ENCODE assay signal across 1 cellular context in the genomic region with DNA sequence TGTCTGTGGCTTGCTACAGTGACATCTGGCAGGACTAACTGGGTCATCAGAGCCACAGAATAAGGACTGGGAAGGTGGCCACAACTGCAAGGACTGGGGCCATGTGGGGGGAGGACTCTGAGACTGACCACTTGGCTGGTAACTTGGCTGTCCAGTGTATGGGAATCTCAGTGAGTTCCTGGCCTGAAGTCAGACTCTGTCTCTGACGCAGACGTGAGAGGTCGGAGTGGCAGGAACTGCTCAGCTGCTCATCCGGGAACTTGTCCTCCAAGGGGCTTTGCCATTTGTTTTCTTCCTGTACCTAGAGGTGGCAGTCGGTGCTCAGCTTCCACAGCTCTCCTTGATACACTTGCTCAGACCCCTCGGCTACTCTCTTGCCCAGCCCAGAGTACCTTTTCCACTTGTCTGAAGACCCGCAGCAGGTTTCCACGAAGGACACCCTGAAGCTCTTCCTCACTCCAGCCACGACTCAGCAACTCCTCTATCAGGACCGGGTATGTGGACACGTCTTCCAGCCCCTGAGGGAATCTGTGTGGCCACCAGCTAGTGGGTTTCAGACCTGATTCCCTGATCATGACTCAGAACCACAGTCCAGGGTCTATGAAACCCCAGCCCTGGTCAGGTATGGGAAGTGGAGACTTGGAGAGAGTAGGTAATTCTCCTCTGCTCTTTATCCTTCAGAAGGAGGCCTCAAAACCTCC.
TF ChIP-seq lines count a peak whose summit lies in the region.

No MANE protein-coding gene starts in this region.

TF ChIP-seq in HepG2, 621 proteins besides CTCF, POLR2A, EP300 and RAD21 (continues in another document):
- no peak for TF ChIP-seq ZMYM2 (CRISPR knock-in tag; IDR thresholded peaks at IDR 0.05)
- no peak for TF ChIP-seq ZNF333 (CRISPR knock-in tag; IDR thresholded peaks at IDR 0.05; ENCODE audit: borderline replicate concordance)
- TF ChIP-seq CBX5 (CRISPR knock-in tag; IDR thresholded peaks at IDR 0.05; ENCODE audit: borderline replicate concordance), result no peak
- TF ChIP-seq DPF2 (CRISPR knock-in tag; IDR thresholded peaks at IDR 0.05; ENCODE audit: borderline replicate concordance, low read depth), result no peak
- peak; percentile 83; the same call in 1 of the 2 replicates for TF ChIP-seq DMTF1 (CRISPR knock-in tag; IDR thresholded peaks at IDR 0.05)
- TF ChIP-seq ZNF441 (CRISPR knock-in tag; IDR thresholded peaks at IDR 0.05; ENCODE audit: borderline replicate concordance), result no peak
- 0 out of 2 replicates have a peak, but pooled peaks have one; percentile 41 for TF ChIP-seq NRL (CRISPR knock-in tag; IDR thresholded peaks at IDR 0.05; ENCODE audit: borderline replicate concordance)
- TF ChIP-seq ZNF841 (CRISPR knock-in tag; IDR thresholded peaks at IDR 0.05; ENCODE audit: borderline replicate concordance), result no peak
- TF ChIP-seq PHB2 (IDR thresholded peaks at IDR 0.05; ENCODE audit: partially characterized antibody), result no peak
- peak; percentile 37 for TF ChIP-seq JARID2 (CRISPR knock-in tag; IDR thresholded peaks at IDR 0.05; ENCODE audit: insufficient replicate concordance)
- no peak for TF ChIP-seq ZBTB21 (CRISPR knock-in tag; IDR thresholded peaks at IDR 0.05)
- TF ChIP-seq, protein P1, sequence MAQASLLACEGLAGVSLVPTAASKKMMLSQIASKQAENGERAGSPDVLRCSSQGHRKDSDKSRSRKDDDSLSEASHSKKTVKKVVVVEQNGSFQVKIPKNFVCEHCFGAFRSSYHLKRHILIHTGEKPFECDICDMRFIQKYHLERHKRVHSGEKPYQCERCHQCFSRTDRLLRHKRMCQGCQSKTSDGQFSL (CRISPR knock-in tag; IDR thresholded peaks at IDR 0.05), result no peak
- TF ChIP-seq NCOA1 (CRISPR knock-in tag; IDR thresholded peaks at IDR 0.05), result no peak
- TF ChIP-seq ZNF704 (CRISPR knock-in tag; IDR thresholded peaks at IDR 0.05; ENCODE audit: borderline replicate concordance), result 0 out of 2 replicates have a peak, but pooled peaks have one; percentile 15
- TF ChIP-seq ZNF446 (CRISPR knock-in tag; IDR thresholded peaks at IDR 0.05), result no peak
- TF ChIP-seq, protein P2, sequence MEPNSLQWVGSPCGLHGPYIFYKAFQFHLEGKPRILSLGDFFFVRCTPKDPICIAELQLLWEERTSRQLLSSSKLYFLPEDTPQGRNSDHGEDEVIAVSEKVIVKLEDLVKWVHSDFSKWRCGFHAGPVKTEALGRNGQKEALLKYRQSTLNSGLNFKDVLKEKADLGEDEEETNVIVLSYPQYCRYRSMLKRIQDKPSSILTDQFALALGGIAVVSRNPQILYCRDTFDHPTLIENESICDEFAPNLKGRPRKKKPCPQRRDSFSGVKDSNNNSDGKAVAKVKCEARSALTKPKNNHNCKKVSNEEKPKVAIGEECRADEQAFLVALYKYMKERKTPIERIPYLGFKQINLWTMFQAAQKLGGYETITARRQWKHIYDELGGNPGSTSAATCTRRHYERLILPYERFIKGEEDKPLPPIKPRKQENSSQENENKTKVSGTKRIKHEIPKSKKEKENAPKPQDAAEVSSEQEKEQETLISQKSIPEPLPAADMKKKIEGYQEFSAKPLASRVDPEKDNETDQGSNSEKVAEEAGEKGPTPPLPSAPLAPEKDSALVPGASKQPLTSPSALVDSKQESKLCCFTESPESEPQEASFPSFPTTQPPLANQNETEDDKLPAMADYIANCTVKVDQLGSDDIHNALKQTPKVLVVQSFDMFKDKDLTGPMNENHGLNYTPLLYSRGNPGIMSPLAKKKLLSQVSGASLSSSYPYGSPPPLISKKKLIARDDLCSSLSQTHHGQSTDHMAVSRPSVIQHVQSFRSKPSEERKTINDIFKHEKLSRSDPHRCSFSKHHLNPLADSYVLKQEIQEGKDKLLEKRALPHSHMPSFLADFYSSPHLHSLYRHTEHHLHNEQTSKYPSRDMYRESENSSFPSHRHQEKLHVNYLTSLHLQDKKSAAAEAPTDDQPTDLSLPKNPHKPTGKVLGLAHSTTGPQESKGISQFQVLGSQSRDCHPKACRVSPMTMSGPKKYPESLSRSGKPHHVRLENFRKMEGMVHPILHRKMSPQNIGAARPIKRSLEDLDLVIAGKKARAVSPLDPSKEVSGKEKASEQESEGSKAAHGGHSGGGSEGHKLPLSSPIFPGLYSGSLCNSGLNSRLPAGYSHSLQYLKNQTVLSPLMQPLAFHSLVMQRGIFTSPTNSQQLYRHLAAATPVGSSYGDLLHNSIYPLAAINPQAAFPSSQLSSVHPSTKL (CRISPR knock-in tag; IDR thresholded peaks at IDR 0.05), result no peak; the same call in 1 of the 2 replicates
- TF ChIP-seq ATRX (CRISPR knock-in tag; IDR thresholded peaks at IDR 0.05; ENCODE audit: borderline replicate concordance), result no peak
- TF ChIP-seq ZNF235 (CRISPR knock-in tag; IDR thresholded peaks at IDR 0.05; ENCODE audit: borderline replicate concordance), result no peak
- peak; percentile 61; the same call in 1 of the 2 replicates for TF ChIP-seq EEA1 (CRISPR knock-in tag; IDR thresholded peaks at IDR 0.05; ENCODE audit: borderline replicate concordance)
- TF ChIP-seq GATAD1 (CRISPR knock-in tag; IDR thresholded peaks at IDR 0.05), result 0 out of 2 replicates have a peak, but pooled peaks have one; percentile 51
- TF ChIP-seq MAF1 (CRISPR knock-in tag; IDR thresholded peaks at IDR 0.05; ENCODE audit: borderline replicate concordance), result no peak
- TF ChIP-seq EED (CRISPR knock-in tag; IDR thresholded peaks at IDR 0.05), result no peak
- TF ChIP-seq HDAC2 (CRISPR knock-in tag; IDR thresholded peaks at IDR 0.05), result peak; percentile 45; the same call in 1 of the 2 replicates
- TF ChIP-seq ERF (CRISPR knock-in tag; IDR thresholded peaks at IDR 0.05), result no peak
- TF ChIP-seq ZNF10 (CRISPR knock-in tag; IDR thresholded peaks at IDR 0.05; ENCODE audit: borderline replicate concordance, low read depth), result no peak
- no peak for TF ChIP-seq HNF1B (CRISPR knock-in tag; IDR thresholded peaks at IDR 0.05)
- TF ChIP-seq, protein P3, sequence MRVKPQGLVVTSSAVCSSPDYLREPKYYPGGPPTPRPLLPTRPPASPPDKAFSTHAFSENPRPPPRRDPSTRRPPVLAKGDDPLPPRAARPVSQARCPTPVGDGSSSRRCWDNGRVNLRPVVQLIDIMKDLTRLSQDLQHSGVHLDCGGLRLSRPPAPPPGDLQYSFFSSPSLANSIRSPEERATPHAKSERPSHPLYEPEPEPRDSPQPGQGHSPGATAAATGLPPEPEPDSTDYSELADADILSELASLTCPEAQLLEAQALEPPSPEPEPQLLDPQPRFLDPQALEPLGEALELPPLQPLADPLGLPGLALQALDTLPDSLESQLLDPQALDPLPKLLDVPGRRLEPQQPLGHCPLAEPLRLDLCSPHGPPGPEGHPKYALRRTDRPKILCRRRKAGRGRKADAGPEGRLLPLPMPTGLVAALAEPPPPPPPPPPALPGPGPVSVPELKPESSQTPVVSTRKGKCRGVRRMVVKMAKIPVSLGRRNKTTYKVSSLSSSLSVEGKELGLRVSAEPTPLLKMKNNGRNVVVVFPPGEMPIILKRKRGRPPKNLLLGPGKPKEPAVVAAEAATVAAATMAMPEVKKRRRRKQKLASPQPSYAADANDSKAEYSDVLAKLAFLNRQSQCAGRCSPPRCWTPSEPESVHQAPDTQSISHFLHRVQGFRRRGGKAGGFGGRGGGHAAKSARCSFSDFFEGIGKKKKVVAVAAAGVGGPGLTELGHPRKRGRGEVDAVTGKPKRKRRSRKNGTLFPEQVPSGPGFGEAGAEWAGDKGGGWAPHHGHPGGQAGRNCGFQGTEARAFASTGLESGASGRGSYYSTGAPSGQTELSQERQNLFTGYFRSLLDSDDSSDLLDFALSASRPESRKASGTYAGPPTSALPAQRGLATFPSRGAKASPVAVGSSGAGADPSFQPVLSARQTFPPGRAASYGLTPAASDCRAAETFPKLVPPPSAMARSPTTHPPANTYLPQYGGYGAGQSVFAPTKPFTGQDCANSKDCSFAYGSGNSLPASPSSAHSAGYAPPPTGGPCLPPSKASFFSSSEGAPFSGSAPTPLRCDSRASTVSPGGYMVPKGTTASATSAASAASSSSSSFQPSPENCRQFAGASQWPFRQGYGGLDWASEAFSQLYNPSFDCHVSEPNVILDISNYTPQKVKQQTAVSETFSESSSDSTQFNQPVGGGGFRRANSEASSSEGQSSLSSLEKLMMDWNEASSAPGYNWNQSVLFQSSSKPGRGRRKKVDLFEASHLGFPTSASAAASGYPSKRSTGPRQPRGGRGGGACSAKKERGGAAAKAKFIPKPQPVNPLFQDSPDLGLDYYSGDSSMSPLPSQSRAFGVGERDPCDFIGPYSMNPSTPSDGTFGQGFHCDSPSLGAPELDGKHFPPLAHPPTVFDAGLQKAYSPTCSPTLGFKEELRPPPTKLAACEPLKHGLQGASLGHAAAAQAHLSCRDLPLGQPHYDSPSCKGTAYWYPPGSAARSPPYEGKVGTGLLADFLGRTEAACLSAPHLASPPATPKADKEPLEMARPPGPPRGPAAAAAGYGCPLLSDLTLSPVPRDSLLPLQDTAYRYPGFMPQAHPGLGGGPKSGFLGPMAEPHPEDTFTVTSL (CRISPR knock-in tag; IDR thresholded peaks at IDR 0.05; ENCODE audit: borderline replicate concordance), result no peak
- no peak for TF ChIP-seq GTF3A (CRISPR knock-in tag; conservative IDR thresholded peaks at IDR 0.05)
- peak; percentile 66 for TF ChIP-seq ZNF687 (CRISPR knock-in tag; IDR thresholded peaks at IDR 0.05)
- TF ChIP-seq GLI4 (CRISPR knock-in tag; IDR thresholded peaks at IDR 0.05; ENCODE audit: borderline replicate concordance), result no peak
- TF ChIP-seq ZNF773 (CRISPR knock-in tag; IDR thresholded peaks at IDR 0.05; ENCODE audit: borderline replicate concordance), result no peak
- TF ChIP-seq GABPA (IDR thresholded peaks at IDR 0.05; ENCODE audit: low read depth, low read length), result no peak
- peak; percentile 40; the same call in 1 of the 2 replicates for TF ChIP-seq GABPA (CRISPR knock-in tag; IDR thresholded peaks at IDR 0.05; ENCODE audit: low read depth)
- no peak for TF ChIP-seq ZBTB34 (CRISPR knock-in tag; IDR thresholded peaks at IDR 0.05)
- no peak for TF ChIP-seq RFX1 (IDR thresholded peaks at IDR 0.05)
